In genomic region chr17:47864791-47865216, GRCh38 we compare ENCODE assay signal across 1 cellular context.
TF ChIP-seq lines count a peak whose summit lies in the region.

No MANE protein-coding gene starts in this region.

TF ChIP-seq in IMR-90, 13 proteins besides CTCF, POLR2A, EP300 and RAD21:
- TF ChIP-seq, protein P1, sequence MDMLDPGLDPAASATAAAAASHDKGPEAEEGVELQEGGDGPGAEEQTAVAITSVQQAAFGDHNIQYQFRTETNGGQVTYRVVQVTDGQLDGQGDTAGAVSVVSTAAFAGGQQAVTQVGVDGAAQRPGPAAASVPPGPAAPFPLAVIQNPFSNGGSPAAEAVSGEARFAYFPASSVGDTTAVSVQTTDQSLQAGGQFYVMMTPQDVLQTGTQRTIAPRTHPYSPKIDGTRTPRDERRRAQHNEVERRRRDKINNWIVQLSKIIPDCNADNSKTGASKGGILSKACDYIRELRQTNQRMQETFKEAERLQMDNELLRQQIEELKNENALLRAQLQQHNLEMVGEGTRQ (IDR thresholded peaks at IDR 0.05; ENCODE audit: low read depth, low read length): no peak
- TF ChIP-seq RFX5 (IDR thresholded peaks at IDR 0.05; ENCODE audit: low read depth, low read length) (no peak), MAFK (IDR thresholded peaks at IDR 0.05; ENCODE audit: low read depth, low read length) (no peak), MXI1 (IDR thresholded peaks at IDR 0.05; ENCODE audit: borderline replicate concordance, low read depth, low read length) (no peak), MAZ (IDR thresholded peaks at IDR 0.05; ENCODE audit: borderline replicate concordance, low read depth, low read length) (no peak), CHD1 (IDR thresholded peaks at IDR 0.05; ENCODE audit: low read depth, low read length) (no peak), SMC3 (IDR thresholded peaks at IDR 0.05; ENCODE audit: low read depth, low read length) (no peak), CEBPB (IDR thresholded peaks at IDR 0.05; ENCODE audit: low read depth, low read length) (no peak), RCOR1 (IDR thresholded peaks at IDR 0.05; ENCODE audit: insufficient replicate concordance, low read length) (no peak), FOS (IDR thresholded peaks at IDR 0.05; ENCODE audit: low read depth, low read length) (no peak), NFE2L2 (IDR thresholded peaks at IDR 0.05; ENCODE audit: low read depth, low read length) (no peak), BHLHE40 (IDR thresholded peaks at IDR 0.05; ENCODE audit: low read depth, low read length) (no peak)
- TF ChIP-seq, protein P2, sequence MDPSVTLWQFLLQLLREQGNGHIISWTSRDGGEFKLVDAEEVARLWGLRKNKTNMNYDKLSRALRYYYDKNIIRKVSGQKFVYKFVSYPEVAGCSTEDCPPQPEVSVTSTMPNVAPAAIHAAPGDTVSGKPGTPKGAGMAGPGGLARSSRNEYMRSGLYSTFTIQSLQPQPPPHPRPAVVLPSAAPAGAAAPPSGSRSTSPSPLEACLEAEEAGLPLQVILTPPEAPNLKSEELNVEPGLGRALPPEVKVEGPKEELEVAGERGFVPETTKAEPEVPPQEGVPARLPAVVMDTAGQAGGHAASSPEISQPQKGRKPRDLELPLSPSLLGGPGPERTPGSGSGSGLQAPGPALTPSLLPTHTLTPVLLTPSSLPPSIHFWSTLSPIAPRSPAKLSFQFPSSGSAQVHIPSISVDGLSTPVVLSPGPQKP (IDR thresholded peaks at IDR 0.05; ENCODE audit: borderline replicate concordance, low read depth, low read length): no peak
